ENCODE assay signal across 22 cellular contexts in the genomic region with DNA sequence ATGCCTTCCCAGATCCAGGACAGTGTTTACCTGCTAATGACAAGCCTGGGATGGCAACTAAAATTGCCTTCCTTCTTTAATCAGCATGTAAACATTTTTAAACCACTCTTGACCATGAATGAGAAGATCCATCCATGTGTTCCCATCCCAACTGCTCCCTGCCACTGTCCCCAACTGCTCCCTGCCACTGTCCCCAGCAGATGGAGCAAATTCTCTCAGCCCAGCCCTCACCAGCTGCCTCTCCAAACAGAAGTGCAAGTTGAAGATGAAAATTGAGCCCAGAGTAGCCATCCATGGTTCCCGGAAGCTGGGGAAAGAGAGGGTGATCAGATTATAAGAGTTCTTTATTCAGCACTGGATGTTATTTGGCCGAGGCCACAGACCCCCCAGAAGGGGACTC.
DNase-seq lines count a peak whose midpoint lies in the region; ATAC-seq and TF ChIP-seq lines count a peak whose summit lies in the region.
"Had no signal": no experiment of that assay in that cellular context is flagged by ENCODE, and none has a peak within 500 bp of the region (broad histone marks: within the 10 kb centered on the region; RNA-seq: fewer than 3 reads in every experiment).

No MANE protein-coding gene starts in this region.

- H3K27me3 ChIP-seq in WERI-Rb-1 (ENCODE audit: insufficient read depth, low read depth, severe bottlenecking) (no peaks in the 10 kb centered on the region), brain microvascular endothelial cell (replicated peaks) (no peaks in the 10 kb centered on the region)
- H3K27me3 ChIP-seq: SJCRH30 had no signal

- H3K4me1 Mint-ChIP-seq in T-helper 17 cell, result no peaks in the 10 kb centered on the region
- H3K4me1 Mint-ChIP-seq: CD14-positive monocyte, GM23338, IgD-negative memory B cell had no signal

- no peaks in the 10 kb centered on the region for H3K27me3 Mint-ChIP-seq in T-helper 17 cell
- H3K27me3 Mint-ChIP-seq: IgD-negative memory B cell had no signal

- no peaks in the 10 kb centered on the region for H3K36me3 Mint-ChIP-seq in T-helper 17 cell (ENCODE audit: low read depth)
- H3K36me3 Mint-ChIP-seq: CD14-positive monocyte, IgD-negative memory B cell had no signal

- no peaks in the 10 kb centered on the region for H3K4me1 ChIP-seq in mucosa of descending colon (ENCODE audit: low read depth)
- H3K4me1 ChIP-seq: SJCRH30 had no signal

- intact Hi-C loops in mucosa of descending colon (cut with DNase I, micrococcal nuclease), result no loop called here

- TF ChIP-seq CTCF in WERI-Rb-1 (IDR thresholded peaks at IDR 0.05; ENCODE audit: low read depth, low read length) (peak; percentile 50; the same call in 1 of the 2 replicates), mucosa of descending colon (IDR thresholded peaks at IDR 0.05) (no peak), brain microvascular endothelial cell (IDR thresholded peaks at IDR 0.05; ENCODE audit: low read depth, low read length, missing control alignments) (no peak)

- H3K36me3 ChIP-seq in WERI-Rb-1 (no peaks in the 10 kb centered on the region), mucosa of descending colon (ENCODE audit: low read depth) (no peaks in the 10 kb centered on the region), brain microvascular endothelial cell (replicated peaks) (no peaks in the 10 kb centered on the region)
- H3K36me3 ChIP-seq: SJCRH30 had no signal

- H3K9me3 ChIP-seq in WERI-Rb-1 (ENCODE audit: severe bottlenecking), result no peaks in the 10 kb centered on the region
- H3K9me3 ChIP-seq in T-helper 17 cell (ENCODE audit: control insufficient read depth, low read length, poor library complexity, severe bottlenecking), result no peaks in the 10 kb centered on the region
- H3K9me3 ChIP-seq in mucosa of descending colon, result no peaks in the 10 kb centered on the region
- H3K9me3 ChIP-seq: SJCRH30 had no signal

- ATAC-seq in T-helper 17 cell (no peak), mucosa of descending colon (no peak)
- ATAC-seq: GM12878, GM23338, HCT116 had no signal

- H3K27ac ChIP-seq in WERI-Rb-1, result peak overlapping the region; percentile 43
- H3K27ac ChIP-seq in brain microvascular endothelial cell, result no peak overlapping the region
- H3K27ac ChIP-seq: HL-60, PC-9, SJCRH30 had no signal

- no peak overlapping the region for H3K4me3 ChIP-seq in WERI-Rb-1 (ENCODE audit: low read depth, low read length)
- H3K4me3 ChIP-seq in mucosa of descending colon, result no peak overlapping the region
- H3K4me3 ChIP-seq in brain microvascular endothelial cell (ENCODE audit: low read depth, low read length), result no peak overlapping the region
- H3K4me3 ChIP-seq: GM12878, GM23338, PC-9, SJCRH30 had no signal

- H3K4me3 Mint-ChIP-seq in T-helper 17 cell, result no peak overlapping the region
- H3K4me3 Mint-ChIP-seq: CD14-positive monocyte, GM23338, IgD-negative memory B cell had no signal

- in situ Hi-C loops in brain microvascular endothelial cell (cut with HindIII; ENCODE audit: low pct_ligation_motif_present, low sequenced_read_pairs), result no loop called here

- no peak overlapping the region for H3K27ac Mint-ChIP-seq in T-helper 17 cell
- H3K27ac Mint-ChIP-seq: CD14-positive monocyte, GM23338, IgD-negative memory B cell had no signal

- peak; percentile 57 for DNase-seq in DMS79 (lab: John Stamatoyannopoulos, UW)
- peak; percentile 58 for DNase-seq in NCI-H146 (lab: John Stamatoyannopoulos, UW)
- peak; percentile 77 to 89 for DNase-seq in NCI-H524 (lab: John Stamatoyannopoulos, UW)
- DNase-seq in WERI-Rb-1, result peak; percentile 84
- no peak for DNase-seq in T-helper 17 cell
- no peak for DNase-seq in mucosa of descending colon
- DNase-seq in brain microvascular endothelial cell, result no peak
- DNase-seq: COR-L47, GDM1, Kasumi-1, MM.1S, NCI-H1092 treated with DMSO at 0.1 percent for 48 hours, NCI-H2081, NCI-H446, PC-9, SJCRH30 had no signal

Comparison
In these comparisons a context has a peak if more than half of its experiments do, and no peak if none do; other contexts are left out.
1. DNase-seq: peak in DMS79 (single experiment), NCI-H146 (single experiment), NCI-H524 (2 of 2) and WERI-Rb-1 (single experiment); none in T-helper 17 cell (0 of 3), mucosa of descending colon (0 of 3) and brain microvascular endothelial cell (single experiment).